In the genomic region with DNA sequence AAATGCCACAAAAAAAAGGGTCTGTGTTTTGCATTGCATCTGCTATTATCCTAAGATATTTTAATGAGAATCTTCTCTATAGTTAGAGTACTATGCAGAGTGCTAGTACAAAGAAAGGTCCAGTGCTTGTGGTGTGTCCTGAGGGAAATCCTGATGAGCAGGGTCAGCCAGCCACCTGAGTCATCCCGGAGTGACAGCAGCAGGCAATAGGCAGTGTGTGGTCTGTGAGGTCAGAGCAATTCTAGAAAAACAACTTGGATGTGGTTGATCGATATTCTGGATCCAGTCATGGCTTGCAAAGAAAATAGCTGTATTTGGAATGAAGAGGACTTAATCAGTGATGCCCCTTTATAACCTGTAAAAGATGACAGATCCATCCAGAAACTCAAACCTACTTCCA, we compare ENCODE assay signal across 22 cellular contexts.
DNase-seq lines count a peak whose midpoint lies in the region; ATAC-seq and TF ChIP-seq lines count a peak whose summit lies in the region.
"Had no signal": no experiment of that assay in that cellular context is flagged by ENCODE, and none has a peak within 500 bp of the region (broad histone marks: within the 10 kb centered on the region; RNA-seq: fewer than 3 reads in every experiment).

No MANE protein-coding gene starts in this region.

- H3K4me3 ChIP-seq in MG63: no peak overlapping the region
- no peak overlapping the region for H3K4me3 ChIP-seq in epithelial cell of proximal tubule (ENCODE audit: low read depth, low read length)
- no peak overlapping the region for H3K4me3 ChIP-seq in neural progenitor cell
- no peak overlapping the region for H3K4me3 ChIP-seq in lower leg skin (ENCODE audit: low read depth, poor library complexity, severe bottlenecking)
- H3K4me3 ChIP-seq: BLaER1, heart right ventricle, mucosa of descending colon, testis had no signal

- no peaks in the 10 kb centered on the region for H3K36me3 Mint-ChIP-seq in neural progenitor cell

- TF ChIP-seq CTCF in epithelial cell of proximal tubule (conservative IDR thresholded peaks at IDR 0.05; ENCODE audit: low read depth, low read length): no peak
- no peak for TF ChIP-seq CTCF in neural progenitor cell (IDR thresholded peaks at IDR 0.05)
- TF ChIP-seq CTCF in lower leg skin (IDR thresholded peaks at IDR 0.05): no peak

- H3K79me2 ChIP-seq in neural progenitor cell (ENCODE audit: low read depth): no peaks in the 10 kb centered on the region

- peaks cover 22% of the 10 kb centered on the region for H3K4me1 ChIP-seq in neural progenitor cell
- H3K4me1 ChIP-seq: BLaER1, testis had no signal

- H3K27me3 Mint-ChIP-seq in neural progenitor cell (ENCODE audit: insufficient read depth, low read depth): peaks cover 2% of the 10 kb centered on the region
- H3K27me3 Mint-ChIP-seq: dendritic cell treated with granulocyte-macrophage colony-stimulating factor and Interleukin-4, amounts not matched to agents 40 ng/mL and 50 ng/mL, for 4 days had no signal

- peak; percentile 49 for DNase-seq in ELR (ENCODE audit: low read depth)
- DNase-seq in MG63: peak; percentile 7
- DNase-seq in epithelial cell of proximal tubule (ENCODE audit: low read depth): peak; percentile 82
- peak; percentile 29 for DNase-seq in neural progenitor cell (ENCODE audit: low spot score)
- no peak for DNase-seq in stimulated activated CD4-positive, alpha-beta T cell treated with anti-CD3 and anti-CD28 coated beads, Interleukin-15, amount 100 ng/mL, for 24 hours
- no peak for DNase-seq in AG20443 (ENCODE audit: low spot score)
- no peak for DNase-seq in lower leg skin (ENCODE audit: low spot score in 2 of 2)
- DNase-seq: DMS 273 treated with DMSO at 0.1 percent for 48 hours; erythroblast; heart right ventricle; KBM-7; kidney; mucosa of descending colon; NCI-H1417 treated with DMSO at 0.1 percent for 48 hours; NCI-H2227 treated with DMSO at 0.1 percent for 48 hours; Right ventricle myocardium superior; stimulated activated CD4-positive, alpha-beta T cell treated with anti-CD3 and anti-CD28 coated beads, Interleukin-4, amount 100 ng/mL, for 4 hours; T-helper 9 cell; testis had no signal

- no peaks in the 10 kb centered on the region for H4K20me1 ChIP-seq in neural progenitor cell (ENCODE audit: low read depth)
- H4K20me1 ChIP-seq: BLaER1 had no signal

- H3K4me2 ChIP-seq in neural progenitor cell: no peak overlapping the region
- H3K4me2 ChIP-seq: BLaER1 had no signal

- H3K27me3 ChIP-seq in MG63: no peaks in the 10 kb centered on the region
- no peaks in the 10 kb centered on the region for H3K27me3 ChIP-seq in neural progenitor cell
- H3K27me3 ChIP-seq: BLaER1, heart right ventricle, testis had no signal

- H3K9ac ChIP-seq in neural progenitor cell: no peak overlapping the region
- H3K9ac ChIP-seq: BLaER1 had no signal

- no peaks in the 10 kb centered on the region for H3K36me3 ChIP-seq in MG63
- no peaks in the 10 kb centered on the region for H3K36me3 ChIP-seq in neural progenitor cell
- H3K36me3 ChIP-seq: BLaER1, heart right ventricle had no signal

- ATAC-seq in SK-N-SH treated with all-trans-retinoic acid at 6 μM for 48 hours: no peak
- ATAC-seq: heart right ventricle, mucosa of descending colon had no signal

- H3K27ac Mint-ChIP-seq in neural progenitor cell: no peak overlapping the region
- H3K27ac Mint-ChIP-seq: dendritic cell treated with granulocyte-macrophage colony-stimulating factor and Interleukin-4, amounts not matched to agents 40 ng/mL and 50 ng/mL, for 4 days had no signal

- no peak overlapping the region for H2AFZ ChIP-seq in neural progenitor cell (replicated peaks)

- peaks cover 6% of the 10 kb centered on the region for H3F3A ChIP-seq in neural progenitor cell (ENCODE audit: low read depth)

- H3K27ac ChIP-seq in neural progenitor cell: no peak overlapping the region
- H3K27ac ChIP-seq: BLaER1, heart right ventricle, testis had no signal

- intact Hi-C loops in lower leg skin (cut with DNase I; ENCODE audit: low total_unique reads): no loop called here

- H3K9me3 Mint-ChIP-seq in neural progenitor cell: no peaks in the 10 kb centered on the region
- H3K9me3 Mint-ChIP-seq: dendritic cell treated with granulocyte-macrophage colony-stimulating factor and Interleukin-4, amounts not matched to agents 40 ng/mL and 50 ng/mL, for 4 days had no signal

- peaks cover 25% of the 10 kb centered on the region for H3K4me1 Mint-ChIP-seq in neural progenitor cell

- H3K9me3 ChIP-seq in MG63 (no peaks in the 10 kb centered on the region), neural progenitor cell (ENCODE audit: low read depth) (no peaks in the 10 kb centered on the region)
- H3K9me3 ChIP-seq: BLaER1, heart right ventricle, mucosa of descending colon, testis had no signal

- WGBS in lower leg skin, 2 donors: 58 to 62% methylated on average over 2 of the region's 2 CpGs

- no peak for TF ChIP-seq POLR2A in lower leg skin (IDR thresholded peaks at IDR 0.05)

- H3K4me3 Mint-ChIP-seq in neural progenitor cell: no peak overlapping the region
- H3K4me3 Mint-ChIP-seq: dendritic cell treated with granulocyte-macrophage colony-stimulating factor and Interleukin-4, amounts not matched to agents 40 ng/mL and 50 ng/mL, for 4 days had no signal

TF ChIP-seq in SK-N-SH treated with all-trans-retinoic acid at 6 μM for 48 hours, 23 proteins besides CTCF, POLR2A, EP300 and RAD21:
- TF ChIP-seq CSDC2 (CRISPR knock-in tag; IDR thresholded peaks at IDR 0.05) (no peak), RARB (CRISPR knock-in tag; IDR thresholded peaks at IDR 0.05) (no peak), PPARA (CRISPR knock-in tag; IDR thresholded peaks at IDR 0.05; ENCODE audit: borderline replicate concordance) (no peak)
- TF ChIP-seq, protein P1, sequence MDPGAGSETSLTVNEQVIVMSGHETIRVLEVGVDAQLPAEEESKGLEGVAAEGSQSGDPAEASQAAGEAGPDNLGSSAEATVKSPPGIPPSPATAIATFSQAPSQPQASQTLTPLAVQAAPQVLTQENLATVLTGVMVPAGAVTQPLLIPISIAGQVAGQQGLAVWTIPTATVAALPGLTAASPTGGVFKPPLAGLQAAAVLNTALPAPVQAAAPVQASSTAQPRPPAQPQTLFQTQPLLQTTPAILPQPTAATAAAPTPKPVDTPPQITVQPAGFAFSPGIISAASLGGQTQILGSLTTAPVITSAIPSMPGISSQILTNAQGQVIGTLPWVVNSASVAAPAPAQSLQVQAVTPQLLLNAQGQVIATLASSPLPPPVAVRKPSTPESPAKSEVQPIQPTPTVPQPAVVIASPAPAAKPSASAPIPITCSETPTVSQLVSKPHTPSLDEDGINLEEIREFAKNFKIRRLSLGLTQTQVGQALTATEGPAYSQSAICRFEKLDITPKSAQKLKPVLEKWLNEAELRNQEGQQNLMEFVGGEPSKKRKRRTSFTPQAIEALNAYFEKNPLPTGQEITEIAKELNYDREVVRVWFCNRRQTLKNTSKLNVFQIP (CRISPR knock-in tag; IDR thresholded peaks at IDR 0.05; ENCODE audit: borderline replicate concordance, low read depth): no peak

Comparison
In these comparisons a context has a peak if more than half of its experiments do, and no peak if none do; other contexts are left out.
1. DNase-seq: peak in ELR (single experiment), MG63 (single experiment), epithelial cell of proximal tubule (single experiment) and neural progenitor cell (single experiment); none in stimulated activated CD4-positive, alpha-beta T cell treated with anti-CD3 and anti-CD28 coated beads, Interleukin-15, amount 100 ng/mL, for 24 hours (single experiment), AG20443 (single experiment) and lower leg skin (0 of 2).